Comparison of ENCODE assay signal across 20 cellular contexts in genomic region chr19:23887642-23888041, GRCh38. TPM values are rescaled to one million over a fixed set of nuclear protein-coding genes. Genes with fewer than 3 reads are reported as not detected.
A peak's percentile ranks its signal among the peaks of the same experiment; 100 is the strongest.
DNase-seq lines count a peak whose midpoint lies in the region; ATAC-seq and TF ChIP-seq lines count a peak whose summit lies in the region.
"Had no signal": no experiment of that assay in that cellular context is flagged by ENCODE, and none has a peak within 500 bp of the region (broad histone marks: within the 10 kb centered on the region; RNA-seq: fewer than 3 reads in every experiment).

No MANE protein-coding gene starts in this region.

- H3K4me3 Mint-ChIP-seq in MCF 10A (ENCODE audit: unreplicated experiment) (no peak overlapping the region), endodermal cell (no peak overlapping the region)
- H3K4me3 Mint-ChIP-seq: activated CD8-positive, alpha-beta T cell treated with anti-CD3 and anti-CD28 coated beads, Interleukin-2, amount 10 ng/mL, durations not matched to agents 7 days and 5 days; memory B cell; T-cell had no signal

- H3K4me1 ChIP-seq in mammary epithelial cell (ENCODE audit: insufficient read depth, low read length) = no peaks in the 10 kb centered on the region
- H3K4me1 ChIP-seq in endodermal cell (ENCODE audit: control insufficient read depth, insufficient read depth, low read length) = no peaks in the 10 kb centered on the region
- H3K4me1 ChIP-seq: A549, body of pancreas, SJCRH30 had no signal

- no peak overlapping the region for H3K4me3 ChIP-seq in mammary epithelial cell (replicated peaks in 1 of 3; ENCODE audit: insufficient read depth in 1 of 3, low read depth in 2 of 3, low read length in 3 of 3)
- no peak overlapping the region for H3K4me3 ChIP-seq in endodermal cell (ENCODE audit: low read length)
- H3K4me3 ChIP-seq: A549, body of pancreas, SJCRH30 had no signal

- H3K27me3 Mint-ChIP-seq in MCF 10A (ENCODE audit: insufficient read depth, unreplicated experiment) (no peaks in the 10 kb centered on the region), endodermal cell (ENCODE audit: insufficient read depth) (no peaks in the 10 kb centered on the region)
- H3K27me3 Mint-ChIP-seq: memory B cell, T-cell had no signal

- dilution Hi-C loops in mammary epithelial cell (cut with HindIII; ENCODE audit: low sequenced_read_pairs) = no loop called here

- H3K4me1 Mint-ChIP-seq in MCF 10A (ENCODE audit: insufficient read depth, unreplicated experiment) (no peaks in the 10 kb centered on the region), endodermal cell (no peaks in the 10 kb centered on the region)
- H3K4me1 Mint-ChIP-seq: memory B cell, T-cell had no signal

- H3K27me3 ChIP-seq in mammary epithelial cell (ENCODE audit: insufficient read depth, low read length) (no peaks in the 10 kb centered on the region), endodermal cell (ENCODE audit: control insufficient read depth, insufficient read depth, low read length, poor library complexity, severe bottlenecking) (no peaks in the 10 kb centered on the region)
- H3K27me3 ChIP-seq: body of pancreas, SJCRH30 had no signal

- POLR2A ChIA-PET in MCF 10A (lab: Yijun Ruan, JAX) = no interaction called here

- H3K9me3 Mint-ChIP-seq in MCF 10A (ENCODE audit: unreplicated experiment) = no peaks in the 10 kb centered on the region
- peaks cover 76% of the 10 kb centered on the region for H3K9me3 Mint-ChIP-seq in endodermal cell

- no peaks in the 10 kb centered on the region for H3K79me2 ChIP-seq in mammary epithelial cell (ENCODE audit: insufficient read depth, low read length)

- ATAC-seq in left lobe of liver = peak; percentile 60
- no peak for ATAC-seq in GM19395 (IDR thresholded peaks at IDR 0.05; ENCODE audit: unreplicated experiment)
- ATAC-seq: A549; activated CD8-positive, alpha-beta T cell treated with anti-CD3 and anti-CD28 coated beads, Interleukin-2, amount 10 ng/mL, durations not matched to agents 7 days and 5 days; body of pancreas; T-cell had no signal

- no peak overlapping the region for H3K4me2 ChIP-seq in mammary epithelial cell (ENCODE audit: insufficient read depth, low read depth, low read length)
- H3K4me2 ChIP-seq: A549, KMS-11 had no signal

- no TSS peak for BruUV-seq in mammary epithelial cell (replicated peaks; lab: Mats Ljungman, UMichigan)
- BruUV-seq in MCF 10A (replicated peaks; lab: Mats Ljungman, UMichigan) = no TSS peak

- H3K36me3 Mint-ChIP-seq in MCF 10A (ENCODE audit: insufficient read depth, unreplicated experiment) = no peaks in the 10 kb centered on the region
- H3K36me3 Mint-ChIP-seq in endodermal cell (ENCODE audit: low read depth) = no peaks in the 10 kb centered on the region
- H3K36me3 Mint-ChIP-seq: memory B cell, T-cell had no signal

- in situ Hi-C loops in mammary epithelial cell (cut with MboI; ENCODE audit: low sequenced_read_pairs in 2 of 2) = no loop called here

- DNase-seq in mammary epithelial cell = peak; percentile 25
- DNase-seq in MCF 10A (ENCODE audit: unreplicated experiment) = no peak
- DNase-seq in NCI-H748 treated with DMSO at 0.1 percent for 48 hours (lab: John Stamatoyannopoulos, UW) = peak; percentile 56
- DNase-seq in left lobe of liver (ENCODE audit: low spot score) = peak; percentile 62
- no peak for DNase-seq in activated T-cell treated with anti-CD3 and anti-CD28 coated beads, Interleukin-2, amount 50 U/mL, for 48 hours
- DNase-seq in NCI-H1436 (lab: John Stamatoyannopoulos, UW) = no peak
- no peak for DNase-seq in endodermal cell
- DNase-seq: activated CD4-positive, CD25-positive, alpha-beta regulatory T cell treated with anti-CD3 and anti-CD28 coated beads, Interleukin-2, amount 50 U/mL, for 72 hours; activated CD8-positive, alpha-beta T cell treated with anti-CD3 and anti-CD28 coated beads, Interleukin-2, amount 10 ng/mL, durations not matched to agents 7 days and 5 days; activated gamma-delta T cell treated with Interleukin-2 at 50 U/mL for 16 hours; DMS79; NCI-H2029; SJCRH30; substantia nigra; T-cell had no signal

- H3K27ac ChIP-seq in mammary epithelial cell (ENCODE audit: insufficient read depth, low read depth, low read length) (no peak overlapping the region), endodermal cell (ENCODE audit: low read depth, low read length) (no peak overlapping the region)
- H3K27ac ChIP-seq: A549, body of pancreas, KMS-11, SJCRH30 had no signal

- H3K27ac Mint-ChIP-seq in MCF 10A (ENCODE audit: low read depth, unreplicated experiment) (no peak overlapping the region), endodermal cell (no peak overlapping the region)
- H3K27ac Mint-ChIP-seq: activated CD8-positive, alpha-beta T cell treated with anti-CD3 and anti-CD28 coated beads, Interleukin-2, amount 10 ng/mL, durations not matched to agents 7 days and 5 days; memory B cell; T-cell had no signal

- CTCF ChIA-PET in mammary epithelial cell (lab: Charles Lee; ENCODE audit: low non-redundant PET) (no interaction called here), MCF 10A (lab: Yijun Ruan, JAX) (no interaction called here)

- H4K20me1 ChIP-seq in mammary epithelial cell (ENCODE audit: insufficient read depth, low read length) = no peaks in the 10 kb centered on the region

- no peak overlapping the region for H2AFZ ChIP-seq in mammary epithelial cell (ENCODE audit: low read depth, low read length)

- H3K9me3 ChIP-seq in mammary epithelial cell (replicated peaks; ENCODE audit: insufficient read depth, low read length) = peaks cover 16% of the 10 kb centered on the region
- peaks cover 39% of the 10 kb centered on the region for H3K9me3 ChIP-seq in endodermal cell (ENCODE audit: control insufficient read depth, low read length)
- H3K9me3 ChIP-seq: body of pancreas, SJCRH30 had no signal

- intact Hi-C loops in mammary epithelial cell (cut with micrococcal nuclease) = no loop called here
- intact Hi-C loops in MCF 10A (cut with micrococcal nuclease) = no loop called here

- no peak overlapping the region for H3K9ac ChIP-seq in mammary epithelial cell (ENCODE audit: insufficient read depth, low read length)
- H3K9ac ChIP-seq in endodermal cell (ENCODE audit: extremely low read depth, low read length, poor library complexity, severe bottlenecking) = no peak overlapping the region
- H3K9ac ChIP-seq: KMS-11 had no signal

- 100% methylated on average over 3 of the region's 5 CpGs for WGBS in mammary epithelial cell (ENCODE audit: low coverage, missing lambda C conversion rate)
- 79 to 83% methylated on average over 5 of the region's 5 CpGs for WGBS in endodermal cell (ENCODE audit: insufficient coverage in 1 of 2, insufficient read length in 1 of 2), 2 experiments

- no peak for TF ChIP-seq CTCF in mammary epithelial cell (conservative IDR thresholded peaks at IDR 0.05 in 1 of 2, IDR thresholded peaks at IDR 0.05 in 1 of 2; ENCODE audit: extremely low read depth in 1 of 2, insufficient read depth in 1 of 2, low read depth in 1 of 2, low read length in 2 of 2)
- TF ChIP-seq CTCF in MCF 10A (IDR thresholded peaks at IDR 0.05; ENCODE audit: unreplicated experiment) = no peak
- no peak for TF ChIP-seq CTCF in endodermal cell (conservative IDR thresholded peaks at IDR 0.05)

- no peaks in the 10 kb centered on the region for H3K36me3 ChIP-seq in mammary epithelial cell (ENCODE audit: insufficient read depth, low read length)
- H3K36me3 ChIP-seq in endodermal cell (ENCODE audit: control insufficient read depth, insufficient read depth, low read length) = no peaks in the 10 kb centered on the region
- H3K36me3 ChIP-seq: SJCRH30 had no signal

RNA-seq across cellular contexts. Expression of gene ZNF726, which starts 27.0 kb away (rescaled TPM):
- total RNA-seq in mammary epithelial cell (1 to 10 TPM; 2.5 to 4.1 TPM), MCF 10A (2022) (0.79 and 1.0 TPM in 2 replicates), left lobe of liver (0.63 TPM), endodermal cell (1 to 10 TPM in 1 of 2 donors, not detected in 1; 5.8 TPM)
- 1.2 TPM for polyA plus RNA-seq in mammary epithelial cell
- not detected for polyA minus RNA-seq in mammary epithelial cell
- 11.3 TPM for polyA plus RNA-seq in endodermal cell (2013, experiment 1 of 2)
- polyA plus RNA-seq in endodermal cell (2013, experiment 2 of 2) = 9.5 TPM

Comparison
In these comparisons a context has a peak if more than half of its experiments do, and no peak if none do; other contexts are left out.
1. DNase-seq: peak in mammary epithelial cell (single experiment), NCI-H748 treated with DMSO at 0.1 percent for 48 hours (single experiment) and left lobe of liver (single experiment); none in MCF 10A (single experiment), activated T-cell treated with anti-CD3 and anti-CD28 coated beads, Interleukin-2, amount 50 U/mL, for 48 hours (0 of 2), NCI-H1436 (single experiment) and endodermal cell (single experiment).